Comparison of ENCODE assay signal across 1 cellular context in the genomic region with DNA sequence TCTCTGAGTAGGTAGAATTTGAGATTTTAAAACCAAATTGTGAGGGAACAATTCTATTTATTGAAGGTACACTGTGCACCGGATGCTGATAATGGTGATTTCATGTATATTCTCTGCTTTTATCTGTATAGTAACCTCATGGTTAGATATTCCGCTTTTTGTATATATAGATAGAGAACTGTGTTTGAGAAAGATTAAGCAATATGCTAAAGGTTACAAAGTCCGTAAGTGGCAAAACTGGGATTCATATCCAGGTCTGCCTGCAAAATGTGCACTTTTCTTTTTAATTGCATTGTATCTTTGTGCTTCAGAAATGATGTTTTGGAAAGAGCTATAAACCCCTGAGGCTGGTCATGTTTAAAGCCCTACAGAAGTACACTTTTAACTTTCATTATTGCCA.
TF ChIP-seq lines count a peak whose summit lies in the region.

No MANE protein-coding gene starts in this region.

TF ChIP-seq in HepG2, 621 proteins besides CTCF, POLR2A, EP300 and RAD21 (continued from another document):
- no peak for TF ChIP-seq ZNF468 (CRISPR knock-in tag; IDR thresholded peaks at IDR 0.05)
